ENCODE assay signal across 18 cellular contexts in the genomic region with DNA sequence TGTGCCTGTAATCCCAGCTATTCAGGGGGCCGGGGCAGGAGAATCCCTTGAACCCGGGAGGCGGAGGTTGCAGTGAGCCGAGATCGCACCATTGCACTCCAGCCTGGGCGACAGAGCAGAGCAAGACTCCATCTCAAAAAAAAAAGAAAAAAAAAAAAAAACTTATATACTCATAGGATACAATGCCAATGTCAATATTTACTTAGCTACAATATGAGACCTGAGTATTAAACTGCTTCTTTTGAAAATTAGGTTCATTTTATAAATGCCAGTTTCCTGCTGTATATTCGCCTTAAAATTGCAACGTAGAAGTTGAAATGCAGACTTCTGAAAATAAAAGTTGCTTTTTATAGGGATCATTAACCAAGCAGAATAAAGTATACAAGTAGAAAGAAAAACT. TPM values are rescaled to one million over a fixed set of nuclear protein-coding genes. Genes with fewer than 3 reads are reported as not detected.
DNase-seq lines count a peak whose midpoint lies in the region; ATAC-seq, FAIRE-seq and TF ChIP-seq lines count a peak whose summit lies in the region.
"Had no signal": no experiment of that assay in that cellular context is flagged by ENCODE, and none has a peak within 500 bp of the region (broad histone marks: within the 10 kb centered on the region; RNA-seq: fewer than 3 reads in every experiment).

No MANE protein-coding gene starts in this region.

- H3K36me3 Mint-ChIP-seq in type B pancreatic cell (peaks cover 18% of the 10 kb centered on the region), mesothelial cell of epicardium (peaks cover 17% of the 10 kb centered on the region)
- peaks cover 22% of the 10 kb centered on the region for H3K36me3 Mint-ChIP-seq in stimulated activated memory B cell treated with anti-CD40 and anti-IgM and Interleukin-4, amounts not matched to agents 10 μg/mL and 1 μg/mL and 100 μg/mL, for 72 hours

- H3K9me3 Mint-ChIP-seq in type B pancreatic cell (no peaks in the 10 kb centered on the region), mesothelial cell of epicardium (no peaks in the 10 kb centered on the region)
- H3K9me3 Mint-ChIP-seq in stimulated activated memory B cell treated with anti-CD40 and anti-IgM and Interleukin-4, amounts not matched to agents 10 μg/mL and 1 μg/mL and 100 μg/mL, for 72 hours, result no peaks in the 10 kb centered on the region
- H3K9me3 Mint-ChIP-seq: activated CD4-positive, alpha-beta T cell treated with anti-CD3 and anti-CD28 coated beads, Interleukin-2, amount 10 ng/mL, durations not matched to agents 7 days and 5 days; activated naive CD8-positive, alpha-beta T cell treated with anti-CD3 and anti-CD28 coated beads, Interleukin-2, amount 50 U/mL, for 24 hours; naive B cell had no signal

- no peak overlapping the region for H2AFZ ChIP-seq in HepG2 (ENCODE audit: low read length)
- no peak overlapping the region for H2AFZ ChIP-seq in OCI-LY7 (ENCODE audit: low read length)
- H2AFZ ChIP-seq: GM23338 had no signal

- TF ChIP-seq POLR2A in HepG2 (IDR thresholded peaks at IDR 0.05; ENCODE audit: insufficient read depth in 1 of 2, low read depth in 2 of 2, low read length in 2 of 2) (no peak), right lobe of liver (IDR thresholded peaks at IDR 0.05) (no peak)

- CTCF ChIA-PET in HepG2 (lab: Yijun Ruan, JAX; ENCODE audit: low intra/inter-chr PET ratio, low total read pairs) (no interaction called here), OCI-LY7 (lab: Charles Lee; ENCODE audit: unreplicated experiment) (no interaction called here)

- peak overlapping the region; percentile 95 for H3K4me2 ChIP-seq in HepG2 (ENCODE audit: low read depth, low read length)
- H3K4me2 ChIP-seq in OCI-LY7 (ENCODE audit: low read length), result peak overlapping the region; percentile 85

- peaks cover 12% of the 10 kb centered on the region for H3K4me1 Mint-ChIP-seq in type B pancreatic cell (ENCODE audit: unreplicated experiment)
- peaks cover 24% of the 10 kb centered on the region for H3K4me1 Mint-ChIP-seq in stimulated activated memory B cell treated with anti-CD40 and anti-IgM and Interleukin-4, amounts not matched to agents 10 μg/mL and 1 μg/mL and 100 μg/mL, for 72 hours
- H3K4me1 Mint-ChIP-seq in mesothelial cell of epicardium, result peaks cover 21% of the 10 kb centered on the region

- H3K4me1 ChIP-seq in HepG2 (ENCODE audit: insufficient read depth, low read length), result peaks cover 19% of the 10 kb centered on the region
- peaks cover 0 to 19% (median 6%) of the 10 kb centered on the region in 4 donors for H3K4me1 ChIP-seq in right lobe of liver
- H3K4me1 ChIP-seq in OCI-LY7 (ENCODE audit: insufficient read depth, low read length, poor library complexity, severe bottlenecking), result peaks cover 21% of the 10 kb centered on the region

- H3K27ac ChIP-seq in HepG2 (ENCODE audit: extremely low read length, insufficient read depth, low read length), result no peak overlapping the region
- no peak overlapping the region for H3K27ac ChIP-seq in right lobe of liver
- no peak overlapping the region for H3K27ac ChIP-seq in OCI-LY7 (ENCODE audit: low read depth, low read length, poor library complexity, severe bottlenecking)
- H3K27ac ChIP-seq: testis had no signal

- ATAC-seq in HepG2, result no peak
- ATAC-seq in right lobe of liver, result no peak
- no peak for ATAC-seq in stimulated activated memory B cell treated with anti-CD40 and anti-IgM and Interleukin-4, amounts not matched to agents 10 μg/mL and 1 μg/mL and 100 μg/mL, for 72 hours
- ATAC-seq: activated naive CD8-positive, alpha-beta T cell treated with anti-CD3 and anti-CD28 coated beads, Interleukin-2, amount 50 U/mL, for 24 hours; esophagus mucosa; GM23338 had no signal

- H3K9me2 ChIP-seq in OCI-LY7 (ENCODE audit: insufficient read depth, low read length), result no peaks in the 10 kb centered on the region

- no TSS peak for BruUV-seq in HepG2 (replicated peaks; lab: Mats Ljungman, UMichigan)
- BruUV-seq in OCI-LY7 (replicated peaks; lab: Mats Ljungman, UMichigan), result no TSS peak

- H4K20me1 ChIP-seq in HepG2 (ENCODE audit: insufficient read depth, low read length), result peaks cover 9% of the 10 kb centered on the region
- peaks cover 10% of the 10 kb centered on the region; the same call in 1 of the 2 replicates for H4K20me1 ChIP-seq in OCI-LY7 (ENCODE audit: insufficient read depth, low read length)

- H3K27me3 Mint-ChIP-seq in type B pancreatic cell (no peaks in the 10 kb centered on the region), mesothelial cell of epicardium (ENCODE audit: low read depth) (no peaks in the 10 kb centered on the region)
- no peaks in the 10 kb centered on the region for H3K27me3 Mint-ChIP-seq in stimulated activated memory B cell treated with anti-CD40 and anti-IgM and Interleukin-4, amounts not matched to agents 10 μg/mL and 1 μg/mL and 100 μg/mL, for 72 hours
- H3K27me3 Mint-ChIP-seq: activated CD4-positive, alpha-beta T cell treated with anti-CD3 and anti-CD28 coated beads, Interleukin-2, amount 10 ng/mL, durations not matched to agents 7 days and 5 days; activated naive CD8-positive, alpha-beta T cell treated with anti-CD3 and anti-CD28 coated beads, Interleukin-2, amount 50 U/mL, for 24 hours; naive B cell had no signal

- H3K27ac Mint-ChIP-seq in type B pancreatic cell (no peak overlapping the region), mesothelial cell of epicardium (no peak overlapping the region)
- no peak overlapping the region for H3K27ac Mint-ChIP-seq in stimulated activated memory B cell treated with anti-CD40 and anti-IgM and Interleukin-4, amounts not matched to agents 10 μg/mL and 1 μg/mL and 100 μg/mL, for 72 hours
- H3K27ac Mint-ChIP-seq: activated CD4-positive, alpha-beta T cell treated with anti-CD3 and anti-CD28 coated beads, Interleukin-2, amount 10 ng/mL, durations not matched to agents 7 days and 5 days; activated naive CD8-positive, alpha-beta T cell treated with anti-CD3 and anti-CD28 coated beads, Interleukin-2, amount 50 U/mL, for 24 hours; GM23338 had no signal

- FAIRE-seq in HepG2 (lab: Jason Lieb, UNC), result no peak
- FAIRE-seq: colon had no signal

- H3K27me3 ChIP-seq in HepG2 (ENCODE audit: control insufficient read depth in 1 of 2, insufficient read depth in 2 of 2, low read length in 2 of 2) (no peaks in the 10 kb centered on the region; a peak in 1 of 5 replicates), right lobe of liver (no peaks in the 10 kb centered on the region)
- H3K27me3 ChIP-seq: testis had no signal

- H3K4me3 ChIP-seq in HepG2 (replicated peaks in 1 of 3; ENCODE audit: insufficient read depth in 1 of 3, low read depth in 2 of 3, low read length in 3 of 3), result peak overlapping the region in 2 of 3 experiments; percentile 96 to 100; a peak in 3 of 6 replicates
- H3K4me3 ChIP-seq in right lobe of liver, result no peak overlapping the region
- peak overlapping the region; percentile 89 for H3K4me3 ChIP-seq in OCI-LY7 (ENCODE audit: low read depth, low read length, poor library complexity, severe bottlenecking)
- peak overlapping the region; percentile 77 for H3K4me3 ChIP-seq in epithelial cell of proximal tubule (ENCODE audit: low read depth, low read length)
- H3K4me3 ChIP-seq: GM23338 had no signal

- DNase-seq in HepG2 (ENCODE audit: low spot score) (no peak), right lobe of liver (no peak), OCI-LY7 (ENCODE audit: low spot score) (no peak), epithelial cell of proximal tubule (ENCODE audit: low read depth) (no peak), type B pancreatic cell (ENCODE audit: extremely low spot score, unreplicated experiment) (no peak), mucosa of gallbladder (ENCODE audit: low spot score) (no peak), mesothelial cell of epicardium (ENCODE audit: low spot score in 2 of 2, unreplicated experiment in 2 of 2) (no peak)
- DNase-seq: activated CD4-positive, alpha-beta T cell treated with anti-CD3 and anti-CD28 coated beads, Interleukin-2, amount 10 ng/mL, durations not matched to agents 7 days and 5 days; activated naive CD8-positive, alpha-beta T cell treated with anti-CD3 and anti-CD28 coated beads, Interleukin-2, amount 50 U/mL, for 24 hours; activated T-cell treated with anti-CD3 and anti-CD28 coated beads for 4 hours; DMS153; hippocampal formation; naive B cell; testis had no signal

- H3K9me3 ChIP-seq in HepG2 (ENCODE audit: low read length), result no peaks in the 10 kb centered on the region
- H3K9me3 ChIP-seq in right lobe of liver, result no peaks in the 10 kb centered on the region
- H3K9me3 ChIP-seq in OCI-LY7 (ENCODE audit: low read length), result no peaks in the 10 kb centered on the region
- H3K9me3 ChIP-seq: testis had no signal

- TF ChIP-seq CTCF in HepG2 (CRISPR knock-in tag; IDR thresholded peaks at IDR 0.05) (no peak), right lobe of liver (IDR thresholded peaks at IDR 0.05) (no peak), OCI-LY7 (conservative IDR thresholded peaks at IDR 0.05; ENCODE audit: low read length) (no peak), epithelial cell of proximal tubule (conservative IDR thresholded peaks at IDR 0.05; ENCODE audit: low read depth, low read length) (no peak), type B pancreatic cell (conservative IDR thresholded peaks at IDR 0.05) (no peak), mesothelial cell of epicardium (IDR thresholded peaks at IDR 0.05; ENCODE audit: unreplicated experiment) (no peak)

- TF ChIP-seq EP300 in HepG2 (IDR thresholded peaks at IDR 0.05; ENCODE audit: low read depth in 2 of 2, low read length in 2 of 2), result no peak
- no peak for TF ChIP-seq EP300 in HepG2 (CRISPR knock-in tag; IDR thresholded peaks at IDR 0.05; ENCODE audit: borderline replicate concordance)

- peaks cover 55% of the 10 kb centered on the region for H3K79me2 ChIP-seq in HepG2 (ENCODE audit: insufficient read depth, low read length)
- H3K79me2 ChIP-seq in OCI-LY7 (ENCODE audit: insufficient read depth, low read depth, low read length), result peaks cover 50% of the 10 kb centered on the region

- 0 out of 2 replicates have a peak overlapping the region, but pooled peaks have one; percentile 95 for H3K9ac ChIP-seq in HepG2 (ENCODE audit: insufficient read depth, low read depth, low read length)

- POLR2A ChIA-PET in HepG2 (lab: Yijun Ruan, JAX) (no interaction called here), OCI-LY7 (lab: Charles Lee) (interaction anchor here (0.6 to 0.7 kb wide), 5 partner anchors 12 to 128 kb away, joined by 3 to 4 read pairs (median 3); no protein-coding TSS in a partner anchor)

- H3K4me3 Mint-ChIP-seq in type B pancreatic cell (peak overlapping the region; percentile 99), mesothelial cell of epicardium (no peak overlapping the region)
- no peak overlapping the region for H3K4me3 Mint-ChIP-seq in stimulated activated memory B cell treated with anti-CD40 and anti-IgM and Interleukin-4, amounts not matched to agents 10 μg/mL and 1 μg/mL and 100 μg/mL, for 72 hours

- WGBS in HepG2 (ENCODE audit: low lambda C conversion rate), result 95% methylated on average over 8 of the region's 8 CpGs
- WGBS in right lobe of liver (ENCODE audit: insufficient coverage, low coverage, low lambda C conversion rate, missing lambda C conversion rate), result 88% methylated on average over 2 of the region's 8 CpGs

- intact Hi-C loops in HepG2 (cut with micrococcal nuclease; ENCODE audit: unreplicated experiment) (no loop called here), right lobe of liver (cut with DNase I) (no loop called here), OCI-LY7 (cut with micrococcal nuclease; ENCODE audit: unreplicated experiment) (loop anchor here (10.0 kb wide), 1 partner anchor 149 kb away; no protein-coding TSS in a partner anchor)

- H3K36me3 ChIP-seq in HepG2 (replicated peaks in 1 of 2; ENCODE audit: control insufficient read depth in 1 of 2, insufficient read depth in 2 of 2, low read length in 2 of 2) (peaks cover 12 to 27% of the 10 kb centered on the region in 2 experiments), right lobe of liver (peaks cover 0 to 13% (median 0%) of the 10 kb centered on the region in 4 donors), OCI-LY7 (ENCODE audit: insufficient read depth, low read length) (peaks cover 43% of the 10 kb centered on the region)

- no peak for TF ChIP-seq RAD21 in HepG2 (CRISPR knock-in tag; IDR thresholded peaks at IDR 0.05)

- in situ Hi-C loops in HepG2 (cut with HindIII; ENCODE audit: extremely low pct_ligation_motif_present, low pct_unique_long_range_greater_than_20kb), result loop anchor here (10.0 to 25.0 kb wide), 2 partner anchors 201 to 808 kb away; no protein-coding TSS in a partner anchor

RNA-seq across cellular contexts. Expression of a gene that starts 2.3 kb away (rescaled TPM):
- total RNA-seq in HepG2 (2016; rRNA removed; fragmentation: Illumina TruSeq; extraction: Trizol), result 121 and 174 TPM in 2 replicates
- 40.5 and 41.4 TPM in 2 replicates for total RNA-seq in HepG2 (2016; cell fraction: cytosol; rRNA removed; fragmentation: Illumina TruSeq; extraction: Trizol; ENCODE audit: low read depth)
- total RNA-seq in HepG2 (2016; cell fraction: insoluble cytoplasmic fraction; rRNA removed; fragmentation: Illumina TruSeq; extraction: Trizol), result 122 and 176 TPM in 2 replicates
- total RNA-seq in HepG2 (2016; cell fraction: membrane; rRNA removed; fragmentation: Illumina TruSeq; extraction: Trizol), result 98.6 and 102 TPM in 2 replicates
- total RNA-seq in HepG2 (2016; cell fraction: nucleus; rRNA removed; fragmentation: Illumina TruSeq; extraction: Trizol), result 219 and 225 TPM in 2 replicates
- 122 and 139 TPM in 2 replicates for polyA plus RNA-seq in HepG2 (2011; rRNA removed)
- 38.4 and 82.6 TPM in 2 replicates for polyA plus RNA-seq in HepG2 (2011; cell fraction: cytosol; rRNA removed)
- 55.3 and 71.4 TPM in 2 replicates for polyA plus RNA-seq in HepG2 (2011; cell fraction: nucleus; rRNA removed)
- 80.5 and 107 TPM in 2 replicates for polyA plus RNA-seq in HepG2 (2012)
- 26.2 and 34.6 TPM in 2 replicates for polyA plus RNA-seq in HepG2 (2016; cell fraction: cytosol; fragmentation: Illumina TruSeq; extraction: Trizol; ENCODE audit: low read depth)
- 84.8 and 91.3 TPM in 2 replicates for polyA plus RNA-seq in HepG2 (2016; cell fraction: insoluble cytoplasmic fraction; fragmentation: Illumina TruSeq; extraction: Trizol; ENCODE audit: low read depth)
- polyA plus RNA-seq in HepG2 (2016; cell fraction: membrane; fragmentation: Illumina TruSeq; extraction: Trizol; ENCODE audit: low read depth), result 61.9 and 66.5 TPM in 2 replicates
- polyA plus RNA-seq in HepG2 (2016; cell fraction: nucleus; fragmentation: Illumina TruSeq; extraction: Trizol; ENCODE audit: insufficient read depth, low read depth), result 169 and 172 TPM in 2 replicates
- 38.8 and 135 TPM in 2 replicates for polyA minus RNA-seq in HepG2 (2011; rRNA and poly(A)+ RNA removed; ENCODE audit: low replicate concordance)
- 123 and 165 TPM in 2 replicates for polyA minus RNA-seq in HepG2 (2011; cell fraction: cytosol; rRNA and poly(A)+ RNA removed)
- polyA minus RNA-seq in HepG2 (2011; cell fraction: nucleus; rRNA and poly(A)+ RNA removed), result 338 and 403 TPM in 2 replicates
- 10 to 100 TPM; 33.2 to 50.0 (median 40.6) TPM for total RNA-seq in right lobe of liver
- total RNA-seq in OCI-LY7 (2014; rRNA removed; shearing (Covaris generic)), result 45.4 and 51.1 TPM in 2 replicates
- 56.3 and 58.8 TPM in 2 replicates for total RNA-seq in OCI-LY7 (2022)
- 64.7 and 76.0 TPM in 2 replicates for total RNA-seq in epithelial cell of proximal tubule
- total RNA-seq in type B pancreatic cell (ENCODE audit: low replicate concordance), result 58.3 and 65.1 TPM in 2 replicates
- 82.6 TPM for total RNA-seq in mucosa of gallbladder
- total RNA-seq in mesothelial cell of epicardium, result 57.5 to 64.4 TPM (median 58.9 TPM) in 3 replicates

Comparison
In these comparisons a context has a peak if more than half of its experiments do, and no peak if none do; other contexts are left out.
1. H3K4me3 ChIP-seq: peak in HepG2 (2 of 3), OCI-LY7 (single experiment) and epithelial cell of proximal tubule (single experiment); none in right lobe of liver (0 of 3).